ENCODE assay signal across 1 cellular context in the genomic region with DNA sequence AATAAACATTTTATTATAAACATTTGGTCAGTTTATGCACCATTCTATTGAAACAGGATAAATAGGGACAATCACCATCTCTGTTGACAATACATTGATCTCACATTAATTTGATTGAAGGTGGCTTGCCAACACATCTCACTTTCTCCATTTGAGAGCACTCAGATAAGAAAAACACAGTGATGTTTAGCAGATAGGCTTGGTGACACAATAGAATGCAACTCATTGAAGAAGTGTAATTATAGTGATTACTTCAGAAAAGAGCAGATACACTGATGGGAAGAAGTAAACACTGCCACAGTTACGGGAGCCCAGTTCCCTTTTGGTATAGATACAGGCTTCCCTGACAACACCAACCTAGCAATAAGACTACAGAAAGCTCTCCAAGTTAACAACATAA.
TF ChIP-seq lines count a peak whose summit lies in the region.

No MANE protein-coding gene starts in this region.

TF ChIP-seq in SK-N-SH treated with all-trans-retinoic acid at 6 μM for 48 hours, 23 proteins besides CTCF, POLR2A, EP300 and RAD21:
- TF ChIP-seq SNAI2 (CRISPR knock-in tag; IDR thresholded peaks at IDR 0.05) (no peak), TOX (CRISPR knock-in tag; IDR thresholded peaks at IDR 0.05; ENCODE audit: borderline replicate concordance) (no peak), CSDC2 (CRISPR knock-in tag; IDR thresholded peaks at IDR 0.05) (no peak), ZFP3 (CRISPR knock-in tag; IDR thresholded peaks at IDR 0.05) (no peak), ARNTL (CRISPR knock-in tag; IDR thresholded peaks at IDR 0.05; ENCODE audit: borderline replicate concordance, low read depth) (no peak), TCF4 (CRISPR knock-in tag; IDR thresholded peaks at IDR 0.05; ENCODE audit: borderline replicate concordance) (no peak), CREB5 (CRISPR knock-in tag; IDR thresholded peaks at IDR 0.05; ENCODE audit: low read depth) (no peak), ZC3H10 (CRISPR knock-in tag; IDR thresholded peaks at IDR 0.05) (no peak), PPARA (CRISPR knock-in tag; IDR thresholded peaks at IDR 0.05; ENCODE audit: borderline replicate concordance) (no peak), BACH2 (CRISPR knock-in tag; IDR thresholded peaks at IDR 0.05; ENCODE audit: borderline replicate concordance) (no peak), OSR1 (CRISPR knock-in tag; IDR thresholded peaks at IDR 0.05) (no peak), ZNF8 (CRISPR knock-in tag; IDR thresholded peaks at IDR 0.05) (no peak), ISL1 (CRISPR knock-in tag; IDR thresholded peaks at IDR 0.05) (no peak)
- TF ChIP-seq, protein P1, sequence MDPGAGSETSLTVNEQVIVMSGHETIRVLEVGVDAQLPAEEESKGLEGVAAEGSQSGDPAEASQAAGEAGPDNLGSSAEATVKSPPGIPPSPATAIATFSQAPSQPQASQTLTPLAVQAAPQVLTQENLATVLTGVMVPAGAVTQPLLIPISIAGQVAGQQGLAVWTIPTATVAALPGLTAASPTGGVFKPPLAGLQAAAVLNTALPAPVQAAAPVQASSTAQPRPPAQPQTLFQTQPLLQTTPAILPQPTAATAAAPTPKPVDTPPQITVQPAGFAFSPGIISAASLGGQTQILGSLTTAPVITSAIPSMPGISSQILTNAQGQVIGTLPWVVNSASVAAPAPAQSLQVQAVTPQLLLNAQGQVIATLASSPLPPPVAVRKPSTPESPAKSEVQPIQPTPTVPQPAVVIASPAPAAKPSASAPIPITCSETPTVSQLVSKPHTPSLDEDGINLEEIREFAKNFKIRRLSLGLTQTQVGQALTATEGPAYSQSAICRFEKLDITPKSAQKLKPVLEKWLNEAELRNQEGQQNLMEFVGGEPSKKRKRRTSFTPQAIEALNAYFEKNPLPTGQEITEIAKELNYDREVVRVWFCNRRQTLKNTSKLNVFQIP (CRISPR knock-in tag; IDR thresholded peaks at IDR 0.05; ENCODE audit: borderline replicate concordance, low read depth): no peak
- TF ChIP-seq, protein P2, sequence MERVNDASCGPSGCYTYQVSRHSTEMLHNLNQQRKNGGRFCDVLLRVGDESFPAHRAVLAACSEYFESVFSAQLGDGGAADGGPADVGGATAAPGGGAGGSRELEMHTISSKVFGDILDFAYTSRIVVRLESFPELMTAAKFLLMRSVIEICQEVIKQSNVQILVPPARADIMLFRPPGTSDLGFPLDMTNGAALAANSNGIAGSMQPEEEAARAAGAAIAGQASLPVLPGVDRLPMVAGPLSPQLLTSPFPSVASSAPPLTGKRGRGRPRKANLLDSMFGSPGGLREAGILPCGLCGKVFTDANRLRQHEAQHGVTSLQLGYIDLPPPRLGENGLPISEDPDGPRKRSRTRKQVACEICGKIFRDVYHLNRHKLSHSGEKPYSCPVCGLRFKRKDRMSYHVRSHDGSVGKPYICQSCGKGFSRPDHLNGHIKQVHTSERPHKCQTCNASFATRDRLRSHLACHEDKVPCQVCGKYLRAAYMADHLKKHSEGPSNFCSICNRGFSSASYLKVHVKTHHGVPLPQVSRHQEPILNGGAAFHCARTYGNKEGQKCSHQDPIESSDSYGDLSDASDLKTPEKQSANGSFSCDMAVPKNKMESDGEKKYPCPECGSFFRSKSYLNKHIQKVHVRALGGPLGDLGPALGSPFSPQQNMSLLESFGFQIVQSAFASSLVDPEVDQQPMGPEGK (CRISPR knock-in tag; IDR thresholded peaks at IDR 0.05; ENCODE audit: borderline replicate concordance): no peak
- TF ChIP-seq, protein P3, sequence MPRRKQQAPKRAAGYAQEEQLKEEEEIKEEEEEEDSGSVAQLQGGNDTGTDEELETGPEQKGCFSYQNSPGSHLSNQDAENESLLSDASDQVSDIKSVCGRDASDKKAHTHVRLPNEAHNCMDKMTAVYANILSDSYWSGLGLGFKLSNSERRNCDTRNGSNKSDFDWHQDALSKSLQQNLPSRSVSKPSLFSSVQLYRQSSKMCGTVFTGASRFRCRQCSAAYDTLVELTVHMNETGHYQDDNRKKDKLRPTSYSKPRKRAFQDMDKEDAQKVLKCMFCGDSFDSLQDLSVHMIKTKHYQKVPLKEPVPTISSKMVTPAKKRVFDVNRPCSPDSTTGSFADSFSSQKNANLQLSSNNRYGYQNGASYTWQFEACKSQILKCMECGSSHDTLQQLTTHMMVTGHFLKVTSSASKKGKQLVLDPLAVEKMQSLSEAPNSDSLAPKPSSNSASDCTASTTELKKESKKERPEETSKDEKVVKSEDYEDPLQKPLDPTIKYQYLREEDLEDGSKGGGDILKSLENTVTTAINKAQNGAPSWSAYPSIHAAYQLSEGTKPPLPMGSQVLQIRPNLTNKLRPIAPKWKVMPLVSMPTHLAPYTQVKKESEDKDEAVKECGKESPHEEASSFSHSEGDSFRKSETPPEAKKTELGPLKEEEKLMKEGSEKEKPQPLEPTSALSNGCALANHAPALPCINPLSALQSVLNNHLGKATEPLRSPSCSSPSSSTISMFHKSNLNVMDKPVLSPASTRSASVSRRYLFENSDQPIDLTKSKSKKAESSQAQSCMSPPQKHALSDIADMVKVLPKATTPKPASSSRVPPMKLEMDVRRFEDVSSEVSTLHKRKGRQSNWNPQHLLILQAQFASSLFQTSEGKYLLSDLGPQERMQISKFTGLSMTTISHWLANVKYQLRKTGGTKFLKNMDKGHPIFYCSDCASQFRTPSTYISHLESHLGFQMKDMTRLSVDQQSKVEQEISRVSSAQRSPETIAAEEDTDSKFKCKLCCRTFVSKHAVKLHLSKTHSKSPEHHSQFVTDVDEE (CRISPR knock-in tag; IDR thresholded peaks at IDR 0.05): no peak
